In genomic region chr13:25248071-25248470, GRCh38 we compare ENCODE assay signal across 27 cellular contexts. TPM values are rescaled to one million over a fixed set of nuclear protein-coding genes. Genes with fewer than 3 reads are reported as not detected.
DNase-seq lines count a peak whose midpoint lies in the region; ATAC-seq and TF ChIP-seq lines count a peak whose summit lies in the region.
"Had no signal": no experiment of that assay in that cellular context is flagged by ENCODE, and none has a peak within 500 bp of the region (broad histone marks: within the 10 kb centered on the region; RNA-seq: fewer than 3 reads in every experiment).

No MANE protein-coding gene starts in this region.

- DNase-seq in IMR-90 (no peak), OCI-M1 (lab: John Stamatoyannopoulos, UW) (peak; percentile 31), ascending aorta (ENCODE audit: low spot score in 2 of 2) (no peak), gastrocnemius medialis (no peak)
- no peak for DNase-seq in activated T-helper 2 cell treated with anti-CD3 and anti-CD28 coated beads, Interferon-gamma antibody, Interleukin-2, Interleukin-4, amounts not matched to agents 10 μg/mL and 5 μg/mL and 100 μg/mL, durations not matched to agents 14 hours and 24 hours and 36 hours (ENCODE audit: low spot score)
- DNase-seq: activated CD4-positive, alpha-beta T cell treated with anti-CD3 and anti-CD28 coated beads, Interleukin-2, amount 10 ng/mL, durations not matched to agents 24 days and 14 days; activated naive CD4-positive, alpha-beta T cell treated with anti-CD3 and anti-CD28 coated beads, Interleukin-2, amount 50 U/mL, for 16 hours; activated T-cell treated with anti-CD3 and anti-CD28 coated beads, Interleukin-2, amount 50 U/mL, for 72 hours; central memory CD4-positive, alpha-beta T cell; DMS53; foreskin fibroblast; GF-D8; H7; immature natural killer cell; KBM-7; left ventricle myocardium superior; MM.1S; NCI-H187; NCI-H526 treated with DMSO at 0.1 percent for 48 hours; nephron progenitor cell; Right ventricle myocardium superior had no signal

- no peak overlapping the region for H2AFZ ChIP-seq in IMR-90 (replicated peaks; ENCODE audit: low read length, poor library complexity)

- no peak overlapping the region for H2AK5ac ChIP-seq in IMR-90 (ENCODE audit: low read depth, low read length)

- no peaks in the 10 kb centered on the region for H3K9me3 Mint-ChIP-seq in activated T-helper 2 cell treated with anti-CD3 and anti-CD28 coated beads, Interferon-gamma antibody, Interleukin-2, Interleukin-4, amounts not matched to agents 10 μg/mL and 5 μg/mL and 100 μg/mL, durations not matched to agents 14 hours and 24 hours and 36 hours
- H3K9me3 Mint-ChIP-seq: activated T-cell treated with anti-CD3 and anti-CD28 coated beads, Interleukin-2, amount 50 U/mL, for 72 hours; immature natural killer cell; nephron progenitor cell had no signal

- H3K4me2 ChIP-seq in DOHH2 (ENCODE audit: low read length) = peak overlapping the region; percentile 33
- H3K4me2 ChIP-seq in IMR-90 (ENCODE audit: low read depth, low read length) = no peak overlapping the region

- H3K79me1 ChIP-seq in IMR-90 (ENCODE audit: low read depth in 1 of 2, low read length in 2 of 2) = no peaks in the 10 kb centered on the region

- intact Hi-C loops in IMR-90 (cut with micrococcal nuclease) (no loop called here), ascending aorta (cut with DNase I) (no loop called here), gastrocnemius medialis (cut with DNase I; ENCODE audit: low total_unique reads) (no loop called here)
- intact Hi-C loops in activated T-helper 2 cell treated with anti-CD3 and anti-CD28 coated beads, Interferon-gamma antibody, Interleukin-2, Interleukin-4, amounts not matched to agents 10 μg/mL and 5 μg/mL and 100 μg/mL, durations not matched to agents 14 hours and 24 hours and 36 hours (cut with micrococcal nuclease) = no loop called here

- no peaks in the 10 kb centered on the region for H3K4me1 Mint-ChIP-seq in activated T-helper 2 cell treated with anti-CD3 and anti-CD28 coated beads, Interferon-gamma antibody, Interleukin-2, Interleukin-4, amounts not matched to agents 10 μg/mL and 5 μg/mL and 100 μg/mL, durations not matched to agents 14 hours and 24 hours and 36 hours (ENCODE audit: low read depth)
- H3K4me1 Mint-ChIP-seq: activated CD4-positive, alpha-beta T cell treated with anti-CD3 and anti-CD28 coated beads, Interleukin-2, amount 10 ng/mL, durations not matched to agents 24 days and 14 days; immature natural killer cell; nephron progenitor cell had no signal

- H4K91ac ChIP-seq in IMR-90 (ENCODE audit: insufficient read depth, low read depth, low read length) = no peak overlapping the region

- no peak for TF ChIP-seq RAD21 in IMR-90 (IDR thresholded peaks at IDR 0.05; ENCODE audit: low read length)

- TF ChIP-seq POLR2A in IMR-90 (IDR thresholded peaks at IDR 0.05; ENCODE audit: low read depth, low read length) (no peak), gastrocnemius medialis (IDR thresholded peaks at IDR 0.05) (no peak)

- H4K20me1 ChIP-seq in DOHH2 (ENCODE audit: control insufficient read depth, insufficient read depth, low read depth, low read length) = no peaks in the 10 kb centered on the region
- no peaks in the 10 kb centered on the region for H4K20me1 ChIP-seq in IMR-90 (ENCODE audit: insufficient read depth, low read length)

- no peak overlapping the region for H3K4ac ChIP-seq in IMR-90 (ENCODE audit: low read depth, low read length)

- H4K8ac ChIP-seq in IMR-90 (ENCODE audit: low read depth in 2 of 2, low read length in 2 of 2) = no peak overlapping the region

- H3K14ac ChIP-seq in IMR-90 (replicated peaks; ENCODE audit: low read depth, low read length) = no peak overlapping the region

- H2AK9ac ChIP-seq in IMR-90 (replicated peaks; ENCODE audit: low read depth, low read length, poor library complexity) = no peak overlapping the region

- H2BK120ac ChIP-seq in IMR-90 (ENCODE audit: low read depth, low read length) = no peak overlapping the region

- no peak overlapping the region for H3K23ac ChIP-seq in IMR-90 (ENCODE audit: low read depth, low read length)

- dilution Hi-C loops in IMR-90 (cut with HindIII; ENCODE audit: low sequenced_read_pairs, unreplicated experiment) = no loop called here

- peaks cover 37% of the 10 kb centered on the region for H3K36me3 Mint-ChIP-seq in activated T-helper 2 cell treated with anti-CD3 and anti-CD28 coated beads, Interferon-gamma antibody, Interleukin-2, Interleukin-4, amounts not matched to agents 10 μg/mL and 5 μg/mL and 100 μg/mL, durations not matched to agents 14 hours and 24 hours and 36 hours (ENCODE audit: low read depth)

- in situ Hi-C loops in IMR-90 (cut with MboI; ENCODE audit: low sequenced_read_pairs) (no loop called here), gastrocnemius medialis (cut with MboI; ENCODE audit: low sequenced_read_pairs in 4 of 4) (no loop called here)

- TF ChIP-seq CTCF in DOHH2 (IDR thresholded peaks at IDR 0.05; ENCODE audit: low read depth, low read length, poor library complexity, severe bottlenecking) (no peak), IMR-90 (conservative IDR thresholded peaks at IDR 0.05; ENCODE audit: low read depth, low read length) (no peak), neutrophil (IDR thresholded peaks at IDR 0.05) (no peak), ascending aorta (IDR thresholded peaks at IDR 0.05) (no peak), gastrocnemius medialis (IDR thresholded peaks at IDR 0.05 in 4 of 5, conservative IDR thresholded peaks at IDR 0.05 in 1 of 5) (no peak)

- no peak overlapping the region for H4K5ac ChIP-seq in IMR-90 (ENCODE audit: low read depth, low read length)

- H3K56ac ChIP-seq in IMR-90 (ENCODE audit: extremely low read depth, insufficient read depth, low read length) = no peak overlapping the region

- H3K9me3 ChIP-seq in DOHH2 (ENCODE audit: control insufficient read depth, insufficient read depth, low read length) (no peaks in the 10 kb centered on the region), IMR-90 (ENCODE audit: control insufficient read depth, insufficient read depth, low read length) (no peaks in the 10 kb centered on the region), neutrophil (no peaks in the 10 kb centered on the region), ascending aorta (no peaks in the 10 kb centered on the region), gastrocnemius medialis (no peaks in the 10 kb centered on the region)
- H3K9me3 ChIP-seq: prostate gland, vagina had no signal

- H2BK5ac ChIP-seq in IMR-90 (ENCODE audit: low read depth, low read length, poor library complexity, severe bottlenecking) = no peak overlapping the region

- H3K4me1 ChIP-seq in DOHH2 (ENCODE audit: control insufficient read depth, low read length) (peaks cover 29% of the 10 kb centered on the region), IMR-90 (ENCODE audit: control insufficient read depth, insufficient read depth, low read length) (no peaks in the 10 kb centered on the region), neutrophil (ENCODE audit: control insufficient read depth in 1 of 2, insufficient read depth in 1 of 2, low read depth in 1 of 2, low read length in 1 of 2) (peaks cover 20 to 34% of the 10 kb centered on the region in 2 experiments), ascending aorta (no peaks in the 10 kb centered on the region), gastrocnemius medialis (no peaks in the 10 kb centered on the region)
- H3K4me1 ChIP-seq: prostate gland, vagina had no signal

- peaks cover 34% of the 10 kb centered on the region for H3K36me3 ChIP-seq in DOHH2 (ENCODE audit: control insufficient read depth, low read length)
- peaks cover 12% of the 10 kb centered on the region for H3K36me3 ChIP-seq in IMR-90 (ENCODE audit: control insufficient read depth, insufficient read depth, low read length)
- peaks cover 47% of the 10 kb centered on the region for H3K36me3 ChIP-seq in neutrophil
- H3K36me3 ChIP-seq in ascending aorta = peaks cover 5 to 34% of the 10 kb centered on the region in 2 donors
- peaks cover 3 to 43% of the 10 kb centered on the region in 2 donors for H3K36me3 ChIP-seq in gastrocnemius medialis
- H3K36me3 ChIP-seq: prostate gland had no signal

- H3K27ac ChIP-seq in DOHH2 (ENCODE audit: low read depth, low read length) = peak overlapping the region; percentile 36
- H3K27ac ChIP-seq in IMR-90 (ENCODE audit: insufficient read depth, low read length) = no peak overlapping the region
- peak overlapping the region; percentile 43 for H3K27ac ChIP-seq in neutrophil
- H3K27ac ChIP-seq in ascending aorta = no peak overlapping the region
- no peak overlapping the region for H3K27ac ChIP-seq in gastrocnemius medialis
- H3K27ac ChIP-seq: epithelial cell of prostate, prostate gland, vagina had no signal

- no peak overlapping the region for H2BK20ac ChIP-seq in IMR-90 (ENCODE audit: low read depth, low read length)

- no peaks in the 10 kb centered on the region for H3K79me2 ChIP-seq in DOHH2 (ENCODE audit: control insufficient read depth, low read length)

- TSS peak; percentile 68 for BruUV-seq in IMR-90 (replicated peaks; lab: Mats Ljungman, UMichigan)

- CTCF ChIA-PET in IMR-90 (lab: Yijun Ruan, JAX) = interaction anchor here (0.6 kb wide), 1 partner anchor 10 kb away, joined by 3 read pairs; no protein-coding TSS in a partner anchor

- no peak overlapping the region for H3K9ac ChIP-seq in IMR-90 (ENCODE audit: low read depth, low read length)

- H3K9me2 ChIP-seq in DOHH2 (replicated peaks; ENCODE audit: control insufficient read depth, low read length) = no peaks in the 10 kb centered on the region

- no peaks in the 10 kb centered on the region for H3K9me1 ChIP-seq in IMR-90 (ENCODE audit: insufficient read depth, low read length)

- H2BK15ac ChIP-seq in IMR-90 (ENCODE audit: low read depth, low read length) = no peak overlapping the region

- peaks cover 9% of the 10 kb centered on the region; the same call in 1 of the 2 replicates for H3F3A ChIP-seq in DOHH2 (ENCODE audit: control insufficient read depth, insufficient read depth)

- WGBS in IMR-90 (ENCODE audit: extremely low coverage in 2 of 2, insufficient read length in 1 of 2), 2 experiments = no CpG with 5 or more reads among the region's 1 CpG

- no peaks in the 10 kb centered on the region for H3K27me3 Mint-ChIP-seq in activated T-helper 2 cell treated with anti-CD3 and anti-CD28 coated beads, Interferon-gamma antibody, Interleukin-2, Interleukin-4, amounts not matched to agents 10 μg/mL and 5 μg/mL and 100 μg/mL, durations not matched to agents 14 hours and 24 hours and 36 hours (ENCODE audit: low read depth)
- H3K27me3 Mint-ChIP-seq: activated CD4-positive, alpha-beta T cell treated with anti-CD3 and anti-CD28 coated beads, Interleukin-2, amount 10 ng/mL, durations not matched to agents 24 days and 14 days had no signal

- no peak overlapping the region for H3K4me3 Mint-ChIP-seq in activated T-helper 2 cell treated with anti-CD3 and anti-CD28 coated beads, Interferon-gamma antibody, Interleukin-2, Interleukin-4, amounts not matched to agents 10 μg/mL and 5 μg/mL and 100 μg/mL, durations not matched to agents 14 hours and 24 hours and 36 hours (ENCODE audit: low read depth)
- H3K4me3 Mint-ChIP-seq: activated CD4-positive, alpha-beta T cell treated with anti-CD3 and anti-CD28 coated beads, Interleukin-2, amount 10 ng/mL, durations not matched to agents 24 days and 14 days; activated T-cell treated with anti-CD3 and anti-CD28 coated beads, Interleukin-2, amount 50 U/mL, for 72 hours; immature natural killer cell; nephron progenitor cell had no signal

- POLR2A ChIA-PET in IMR-90 (lab: Charles Lee; ENCODE audit: unreplicated experiment) = no interaction called here

- peak overlapping the region; percentile 2; the same call in 1 of the 2 replicates for H3K4me3 ChIP-seq in DOHH2 (ENCODE audit: low read length)
- no peak overlapping the region for H3K4me3 ChIP-seq in IMR-90 (ENCODE audit: insufficient read depth, low read depth, low read length)
- H3K4me3 ChIP-seq in neutrophil (ENCODE audit: low read depth in 1 of 2, low read length in 1 of 2) = no peak overlapping the region
- no peak overlapping the region for H3K4me3 ChIP-seq in ascending aorta
- H3K4me3 ChIP-seq in gastrocnemius medialis = no peak overlapping the region
- H3K4me3 ChIP-seq: prostate gland, vagina had no signal

- H3K27me3 ChIP-seq in DOHH2 (ENCODE audit: control insufficient read depth, low read length) = no peaks in the 10 kb centered on the region
- H3K27me3 ChIP-seq in IMR-90 (ENCODE audit: control insufficient read depth, insufficient read depth, low read length) = no peaks in the 10 kb centered on the region
- no peaks in the 10 kb centered on the region for H3K27me3 ChIP-seq in neutrophil
- no peaks in the 10 kb centered on the region for H3K27me3 ChIP-seq in ascending aorta
- no peaks in the 10 kb centered on the region for H3K27me3 ChIP-seq in gastrocnemius medialis
- H3K27me3 ChIP-seq: vagina had no signal

- no peak overlapping the region for H3K27ac Mint-ChIP-seq in activated T-helper 2 cell treated with anti-CD3 and anti-CD28 coated beads, Interferon-gamma antibody, Interleukin-2, Interleukin-4, amounts not matched to agents 10 μg/mL and 5 μg/mL and 100 μg/mL, durations not matched to agents 14 hours and 24 hours and 36 hours
- H3K27ac Mint-ChIP-seq: activated CD4-positive, alpha-beta T cell treated with anti-CD3 and anti-CD28 coated beads, Interleukin-2, amount 10 ng/mL, durations not matched to agents 24 days and 14 days; activated T-cell treated with anti-CD3 and anti-CD28 coated beads, Interleukin-2, amount 50 U/mL, for 72 hours; immature natural killer cell; nephron progenitor cell had no signal

- no peak overlapping the region for H3K18ac ChIP-seq in IMR-90 (ENCODE audit: low read depth, low read length)

- ATAC-seq in IMR-90 (ENCODE audit: low read depth) (no peak), GM18867 (IDR thresholded peaks at IDR 0.05; ENCODE audit: unreplicated experiment) (no peak), gastrocnemius medialis (no peak)
- ATAC-seq: activated T-cell treated with anti-CD3 and anti-CD28 coated beads, Interleukin-2, amount 50 U/mL, for 72 hours; left ventricle myocardium superior had no signal

RNA-seq across cellular contexts. Expression of gene MTMR6, which starts 39.2 kb away (rescaled TPM):
- total RNA-seq in IMR-90 (2012; rRNA removed) (21.7 and 33.1 TPM in 2 replicates), ascending aorta (6.4 TPM), gastrocnemius medialis (10 to 100 TPM; 17.5 to 25.1 (median 21.7) TPM)
- polyA plus RNA-seq in IMR-90 (2012; rRNA removed) = 7.4 and 9.4 TPM in 2 replicates
- polyA plus RNA-seq in IMR-90 (2012; cell fraction: cytosol; rRNA removed) = 2.7 and 3.8 TPM in 2 replicates
- 1.9 and 5.4 TPM in 2 replicates for polyA plus RNA-seq in IMR-90 (2012; cell fraction: nucleus; rRNA removed; ENCODE audit: low replicate concordance)
- total RNA-seq in activated T-helper 2 cell treated with anti-CD3 and anti-CD28 coated beads, Interferon-gamma antibody, Interleukin-2, Interleukin-4, amounts not matched to agents 10 μg/mL and 5 μg/mL and 100 μg/mL, durations not matched to agents 14 hours and 24 hours and 36 hours = 16.3 and 16.5 TPM in 2 replicates

RNA-seq across cellular contexts. Expression of gene NUP58, which starts 53.4 kb away (rescaled TPM):
- total RNA-seq in IMR-90 (2012; rRNA removed) = 50.7 and 61.4 TPM in 2 replicates
- polyA plus RNA-seq in IMR-90 (2012; rRNA removed) = 25.2 and 29.7 TPM in 2 replicates
- 14.6 and 20.5 TPM in 2 replicates for polyA plus RNA-seq in IMR-90 (2012; cell fraction: cytosol; rRNA removed)
- 15.1 and 32.3 TPM in 2 replicates for polyA plus RNA-seq in IMR-90 (2012; cell fraction: nucleus; rRNA removed; ENCODE audit: low replicate concordance)
- 129 and 131 TPM in 2 replicates for total RNA-seq in activated T-helper 2 cell treated with anti-CD3 and anti-CD28 coated beads, Interferon-gamma antibody, Interleukin-2, Interleukin-4, amounts not matched to agents 10 μg/mL and 5 μg/mL and 100 μg/mL, durations not matched to agents 14 hours and 24 hours and 36 hours
- 9.7 TPM for total RNA-seq in ascending aorta
- 10 to 100 TPM; 39.9 to 65.6 (median 56.9) TPM for total RNA-seq in gastrocnemius medialis

Comparison
In these comparisons a context has a peak if more than half of its experiments do, and no peak if none do; other contexts are left out.
1. H3K27ac ChIP-seq: peak in DOHH2 (single experiment) and neutrophil (single experiment); none in IMR-90 (single experiment), ascending aorta (0 of 2) and gastrocnemius medialis (0 of 4).